In the genomic region with DNA sequence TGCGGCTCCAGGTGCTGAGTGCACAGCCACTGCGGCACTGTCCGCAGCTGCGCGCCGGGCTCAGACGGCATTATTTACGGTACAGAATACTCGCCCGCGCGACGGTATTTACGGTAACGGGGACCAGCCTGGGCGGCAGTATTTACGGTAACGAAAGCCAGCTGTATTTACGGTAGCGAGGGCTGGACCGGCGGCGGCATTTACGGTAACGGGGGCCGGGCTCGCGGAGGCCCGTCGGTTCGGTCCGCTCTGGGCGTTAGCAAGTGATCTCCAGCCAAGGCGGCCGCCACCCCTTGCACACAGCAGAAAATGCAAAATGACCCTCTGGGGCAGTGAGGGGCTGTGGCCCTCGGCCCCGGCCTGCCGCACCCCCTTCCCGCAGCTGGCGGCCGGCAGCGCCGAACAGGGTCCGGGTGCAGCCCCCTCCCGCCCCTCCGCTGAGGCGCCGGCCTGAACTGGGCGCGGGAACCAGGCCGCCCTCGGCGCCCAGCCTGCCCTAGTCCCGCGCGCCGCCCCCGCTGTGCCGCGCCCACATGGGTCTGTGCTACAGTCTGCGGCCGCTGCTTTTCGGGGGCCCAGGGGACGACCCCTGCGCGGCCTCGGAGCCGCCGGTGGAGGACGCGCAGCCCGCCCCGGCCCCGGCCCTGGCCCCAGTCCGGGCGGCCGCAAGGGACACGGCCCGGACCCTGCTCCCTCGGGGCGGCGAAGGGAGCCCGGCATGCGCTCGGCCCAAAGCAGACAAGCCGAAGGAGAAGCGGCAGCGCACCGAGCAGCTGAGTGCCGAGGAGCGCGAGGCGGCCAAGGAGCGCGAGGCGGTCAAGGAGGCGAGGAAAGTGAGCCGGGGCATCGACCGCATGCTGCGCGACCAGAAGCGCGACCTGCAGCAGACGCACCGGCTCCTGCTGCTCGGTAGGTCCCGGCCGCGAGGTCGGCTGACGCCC, we compare ENCODE assay signal across 8 cellular contexts. TPM values are rescaled to one million over a fixed set of nuclear protein-coding genes. Genes with fewer than 3 reads are reported as not detected.
DNase-seq lines count a peak whose midpoint lies in the region; ATAC-seq and FAIRE-seq lines count a peak whose summit lies in the region.

TSS of gene GNAL (plus strand) at position 234 of the 941 bp plus-strand sequence. CDS start at position 534, 300 bp downstream.

- peaks cover 40% of the 10 kb centered on the region for H3K27me3 ChIP-seq in SJSA1 (replicated peaks)

- H3K4me3 ChIP-seq in Jurkat, Clone E6-1 (ENCODE audit: low read length) = no peak within 1 kb of the TSS
- peak within 1 kb of the TSS; percentile 31 for H3K4me3 ChIP-seq in SJSA1

- DNase-seq in AG20443 (ENCODE audit: low spot score) (peak; percentile 86), SJSA1 (ENCODE audit: low read depth in 1 of 2, low spot score in 2 of 2) (peak; percentile 36 to 65), amygdala (lab: John Stamatoyannopoulos, UW) (peak in 50 of 56 donors; percentile 7 to 82 (median 52)), left ventricle myocardium superior (peak; percentile 84), pons (ENCODE audit: low spot score) (peak; percentile 39), urothelium cell line (ENCODE audit: low spot score) (peak; percentile 93)
- peak; percentile 83 for DNase-seq in Jurkat, Clone E6-1 (ENCODE audit: low read depth, low spot score)

- peaks cover 2% of the 10 kb centered on the region; the same call in 1 of the 2 replicates for H3K9me3 ChIP-seq in SJSA1 (replicated peaks)

- no peaks in the 10 kb centered on the region for H3K36me3 ChIP-seq in SJSA1

- peaks cover 15% of the 10 kb centered on the region for H3K4me1 ChIP-seq in SJSA1 (replicated peaks)

- intact Hi-C loops in left ventricle myocardium superior (cut with micrococcal nuclease) = no loop called here

- ATAC-seq in GM19395 (IDR thresholded peaks at IDR 0.05; ENCODE audit: unreplicated experiment) (peak; percentile 82), left ventricle myocardium superior (peak; percentile 97)

- no peak within 1 kb of the TSS for H3K27ac ChIP-seq in SJSA1

- peak; percentile 97 for FAIRE-seq in urothelium cell line (lab: Jason Lieb, UNC)

RNA-seq across cellular contexts. Expression of gene GNAL, which starts in this region (rescaled TPM):
- 0.73 TPM for polyA plus RNA-seq in Jurkat, Clone E6-1 (2012; ENCODE audit: insufficient read depth, insufficient read length)
- total RNA-seq in SJSA1 (2014; rRNA removed; shearing (Covaris generic)) = 1.9 and 5.5 TPM in 2 replicates
- 5.1 TPM for total RNA-seq in left ventricle myocardium superior

Comparison
In these comparisons a context has a peak if more than half of its experiments do, and no peak if none do; other contexts are left out.
1. DNase-seq: peak in every context shown above with its lines; median percentile 93 in urothelium cell line; 86 in AG20443; 84 in left ventricle myocardium superior; 83 in Jurkat, Clone E6-1; 52 in amygdala; 50 in SJSA1; 39 in pons.